In genomic region chr12:21599143-21599999, GRCh38 we compare ENCODE assay signal across 1 cellular context.
TF ChIP-seq lines count a peak whose summit lies in the region.

No MANE protein-coding gene starts in this region.

TF ChIP-seq in GM12878, 131 proteins besides CTCF, POLR2A, EP300 and RAD21:
- peak; percentile 80; the same call in 1 of the 2 replicates for TF ChIP-seq PAX5 (IDR thresholded peaks at IDR 0.05; ENCODE audit: borderline replicate concordance, low read depth, low read length)
- TF ChIP-seq ETV6 (conservative IDR thresholded peaks at IDR 0.05 in 1 of 2, IDR thresholded peaks at IDR 0.05 in 1 of 2; ENCODE audit: borderline replicate concordance in 1 of 2, low read depth in 1 of 2) = no peak
- peak; percentile 43; the same call in 1 of the 2 replicates for TF ChIP-seq MTA2 (IDR thresholded peaks at IDR 0.05; ENCODE audit: low read depth)
- 0 out of 2 replicates have a peak, but pooled peaks have one; percentile 18 for TF ChIP-seq DPF2 (IDR thresholded peaks at IDR 0.05)
- TF ChIP-seq TCF7 (IDR thresholded peaks at IDR 0.05; ENCODE audit: borderline replicate concordance) = peak; percentile 88
- TF ChIP-seq ZNF207 (IDR thresholded peaks at IDR 0.05; ENCODE audit: borderline replicate concordance) = no peak
- TF ChIP-seq BHLHE40 (IDR thresholded peaks at IDR 0.05; ENCODE audit: borderline replicate concordance in 1 of 2, low read depth in 2 of 2, low read length in 1 of 2) = peak; percentile 14 to 25; a peak in 1 of 4 replicates
- TF ChIP-seq, protein P1, sequence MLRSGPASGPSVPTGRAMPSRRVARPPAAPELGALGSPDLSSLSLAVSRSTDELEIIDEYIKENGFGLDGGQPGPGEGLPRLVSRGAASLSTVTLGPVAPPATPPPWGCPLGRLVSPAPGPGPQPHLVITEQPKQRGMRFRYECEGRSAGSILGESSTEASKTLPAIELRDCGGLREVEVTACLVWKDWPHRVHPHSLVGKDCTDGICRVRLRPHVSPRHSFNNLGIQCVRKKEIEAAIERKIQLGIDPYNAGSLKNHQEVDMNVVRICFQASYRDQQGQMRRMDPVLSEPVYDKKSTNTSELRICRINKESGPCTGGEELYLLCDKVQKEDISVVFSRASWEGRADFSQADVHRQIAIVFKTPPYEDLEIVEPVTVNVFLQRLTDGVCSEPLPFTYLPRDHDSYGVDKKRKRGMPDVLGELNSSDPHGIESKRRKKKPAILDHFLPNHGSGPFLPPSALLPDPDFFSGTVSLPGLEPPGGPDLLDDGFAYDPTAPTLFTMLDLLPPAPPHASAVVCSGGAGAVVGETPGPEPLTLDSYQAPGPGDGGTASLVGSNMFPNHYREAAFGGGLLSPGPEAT (IDR thresholded peaks at IDR 0.05; ENCODE audit: low read depth) = no peak
- TF ChIP-seq JUNB (IDR thresholded peaks at IDR 0.05) = peak; percentile 52; the same call in 1 of the 2 replicates
- TF ChIP-seq ZNF217 (IDR thresholded peaks at IDR 0.05) = no peak
- TF ChIP-seq CREM (IDR thresholded peaks at IDR 0.05; ENCODE audit: low read depth) = 0 out of 2 replicates have a peak, but pooled peaks have one; percentile 17
- peak; percentile 53; the same call in 1 of the 2 replicates for TF ChIP-seq SPI1 (IDR thresholded peaks at IDR 0.05; ENCODE audit: borderline replicate concordance, insufficient read depth, low read depth, low read length)
